In the genomic region with DNA sequence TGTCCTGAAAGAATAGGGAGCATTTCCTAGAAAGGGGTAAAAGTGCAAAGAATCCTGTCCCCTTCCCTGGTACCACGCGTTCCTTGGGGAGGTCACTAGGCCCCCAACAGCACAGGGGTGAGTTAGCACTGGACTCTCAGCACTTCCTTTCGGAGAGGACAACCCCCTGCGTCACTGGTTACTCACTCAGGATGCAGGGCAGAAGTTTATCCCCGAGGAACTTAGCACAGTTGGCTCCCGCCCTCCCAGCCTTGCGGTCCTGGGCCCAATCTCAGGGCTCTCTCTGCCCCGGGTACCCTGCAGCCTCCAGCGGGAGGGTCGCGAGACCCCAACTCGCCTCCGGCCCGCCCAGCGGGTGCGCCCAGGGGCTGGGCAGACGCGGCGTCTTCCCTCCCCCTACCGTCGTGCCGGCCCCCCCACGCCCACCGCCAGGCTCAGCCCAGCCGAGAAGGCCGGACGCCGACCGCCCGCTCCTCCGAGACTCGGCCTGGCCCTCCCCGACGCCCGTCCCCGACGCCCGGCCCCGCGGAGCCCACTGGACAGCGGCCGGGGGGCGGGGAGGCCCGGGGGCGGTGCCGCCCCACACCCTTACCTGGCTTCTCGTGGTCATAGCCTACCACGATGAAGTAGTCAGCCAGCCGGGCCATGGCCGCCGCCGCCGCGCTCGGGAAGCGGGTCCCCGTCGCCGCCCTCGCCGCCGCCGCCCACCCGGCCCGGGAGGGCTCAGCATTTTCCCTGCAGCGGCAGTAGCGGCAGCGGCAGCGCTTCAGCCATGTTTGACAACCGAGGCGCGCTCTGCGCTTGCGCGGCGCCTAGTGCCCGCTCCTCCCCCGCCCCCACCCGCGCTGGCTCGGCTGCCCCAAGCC, we compare ENCODE assay signal across 8 cellular contexts. TPM values are rescaled to one million over a fixed set of nuclear protein-coding genes. Genes with fewer than 3 reads are reported as not detected.
DNase-seq lines count a peak whose midpoint lies in the region; ATAC-seq, FAIRE-seq and TF ChIP-seq lines count a peak whose summit lies in the region.

Gene SBF2 (minus strand): TSS at position 797 of the 866 bp plus-strand sequence. CDS start 150 bp downstream, at position 647.

- TF ChIP-seq CTCF in A549 (IDR thresholded peaks at IDR 0.05) = no peak

- DNase-seq in A549 (ENCODE audit: low read depth in 1 of 2, low spot score in 1 of 2) (peak; percentile 89 to 90), HTR-8/SVneo (ENCODE audit: insufficient read length, low spot score) (no peak), RKO (ENCODE audit: low spot score) (peak; percentile 97), activated gamma-delta T cell treated with Interleukin-2 at 50 U/mL for 16 hours (peak; percentile 76), fibroblast of the conjunctiva (ENCODE audit: low read depth) (peak; percentile 81)
- peak; percentile 80 for DNase-seq in natural killer cell treated with Interleukin-12 subunit alpha and Interleukin-12 subunit beta and Interleukin-15 and Interleukin-18, amount 100 ng/mL, for 72 hours (ENCODE audit: low spot score)
- DNase-seq in stimulated activated naive CD8-positive, alpha-beta T cell treated with anti-CD3 and anti-CD28 coated beads, Interleukin-15, amount 100 ng/mL, for 72 hours = peak; percentile 74 to 78

- POLR2A ChIA-PET in A549 (lab: Yijun Ruan, JAX) = interaction anchor here (1.4 kb wide), 1 partner anchor 11 kb away, joined by 15 read pairs; the partner anchor contains the start of gene ADM

- peak within 1 kb of the TSS; percentile 82 for H3K4me2 ChIP-seq in A549

- H3K36me3 Mint-ChIP-seq in natural killer cell treated with Interleukin-12 subunit alpha and Interleukin-12 subunit beta and Interleukin-15 and Interleukin-18, amount 100 ng/mL, for 72 hours = peaks cover 5% of the 10 kb centered on the region

- TF ChIP-seq RAD21 in A549 (conservative IDR thresholded peaks at IDR 0.05 in 1 of 2, IDR thresholded peaks at IDR 0.05 in 1 of 2) = peak in 1 of 2 experiments; percentile 4; a peak in 1 of 5 replicates

- H3K27ac Mint-ChIP-seq in natural killer cell treated with Interleukin-12 subunit alpha and Interleukin-12 subunit beta and Interleukin-15 and Interleukin-18, amount 100 ng/mL, for 72 hours = peak within 1 kb of the TSS; percentile 38 to 50
- peak within 1 kb of the TSS in 1 of 2 donors; percentile 1 for H3K27ac Mint-ChIP-seq in stimulated activated naive CD8-positive, alpha-beta T cell treated with anti-CD3 and anti-CD28 coated beads, Interleukin-15, amount 100 ng/mL, for 72 hours

- H3K4me3 Mint-ChIP-seq in natural killer cell treated with Interleukin-12 subunit alpha and Interleukin-12 subunit beta and Interleukin-15 and Interleukin-18, amount 100 ng/mL, for 72 hours = peak within 1 kb of the TSS; percentile 84
- peak within 1 kb of the TSS; percentile 78 to 82 for H3K4me3 Mint-ChIP-seq in stimulated activated naive CD8-positive, alpha-beta T cell treated with anti-CD3 and anti-CD28 coated beads, Interleukin-15, amount 100 ng/mL, for 72 hours

- peaks cover 28 to 34% of the 10 kb centered on the region in 2 donors for H3K27me3 Mint-ChIP-seq in natural killer cell treated with Interleukin-12 subunit alpha and Interleukin-12 subunit beta and Interleukin-15 and Interleukin-18, amount 100 ng/mL, for 72 hours
- H3K27me3 Mint-ChIP-seq in stimulated activated naive CD8-positive, alpha-beta T cell treated with anti-CD3 and anti-CD28 coated beads, Interleukin-15, amount 100 ng/mL, for 72 hours = peaks cover 28% of the 10 kb centered on the region

- H3K4me1 ChIP-seq in A549 = peaks cover 27% of the 10 kb centered on the region

- peaks cover 33 to 34% of the 10 kb centered on the region in 2 donors for H3K4me1 Mint-ChIP-seq in natural killer cell treated with Interleukin-12 subunit alpha and Interleukin-12 subunit beta and Interleukin-15 and Interleukin-18, amount 100 ng/mL, for 72 hours (ENCODE audit: low read depth in 2 of 2)
- peaks cover 46% of the 10 kb centered on the region for H3K4me1 Mint-ChIP-seq in stimulated activated naive CD8-positive, alpha-beta T cell treated with anti-CD3 and anti-CD28 coated beads, Interleukin-15, amount 100 ng/mL, for 72 hours

- peak within 1 kb of the TSS; percentile 75 for H3K4me3 ChIP-seq in A549

- TF ChIP-seq POLR2A in A549 (IDR thresholded peaks at IDR 0.05; ENCODE audit: low read length) = peak; percentile 63

- CTCF ChIA-PET in A549 (lab: Yijun Ruan, JAX) = interaction anchor here (1.4 kb wide), 1 partner anchor 8 kb away, joined by 3 read pairs; no protein-coding TSS in a partner anchor

- no peak for FAIRE-seq in A549 (lab: Jason Lieb, UNC)
- FAIRE-seq in HTR-8/SVneo (lab: Jason Lieb, UNC) = peak; percentile 78

- H3K27ac ChIP-seq in A549 = peak within 1 kb of the TSS; percentile 95 to 96

- H3K9me3 ChIP-seq in A549 = no peaks in the 10 kb centered on the region

- ATAC-seq in A549 (peak; percentile 91), GM18861 (IDR thresholded peaks at IDR 0.05; ENCODE audit: unreplicated experiment) (peak; percentile 34)
- peak; percentile 75 to 85 for ATAC-seq in natural killer cell treated with Interleukin-12 subunit alpha and Interleukin-12 subunit beta and Interleukin-15 and Interleukin-18, amount 100 ng/mL, for 72 hours
- peak; percentile 53 for ATAC-seq in stimulated activated naive CD8-positive, alpha-beta T cell treated with anti-CD3 and anti-CD28 coated beads, Interleukin-15, amount 100 ng/mL, for 72 hours

- no peaks in the 10 kb centered on the region for H3K9me3 Mint-ChIP-seq in natural killer cell treated with Interleukin-12 subunit alpha and Interleukin-12 subunit beta and Interleukin-15 and Interleukin-18, amount 100 ng/mL, for 72 hours
- H3K9me3 Mint-ChIP-seq in stimulated activated naive CD8-positive, alpha-beta T cell treated with anti-CD3 and anti-CD28 coated beads, Interleukin-15, amount 100 ng/mL, for 72 hours = no peaks in the 10 kb centered on the region

- no peak for TF ChIP-seq EP300 in A549 (IDR thresholded peaks at IDR 0.05)

- 0% methylated on average over 7 of the region's 81 CpGs for WGBS in A549 (ENCODE audit: missing lambda C conversion rate)

TF ChIP-seq in A549, 52 proteins besides CTCF, POLR2A, EP300 and RAD21 (continues in another document):
- TF ChIP-seq NFE2L2 (conservative IDR thresholded peaks at IDR 0.05; ENCODE audit: low read length) = no peak
- no peak for TF ChIP-seq TP53 (CRISPR knock-in tag; IDR thresholded peaks at IDR 0.05)
- TF ChIP-seq RFX5 (IDR thresholded peaks at IDR 0.05) = peak; percentile 89
- no peak for TF ChIP-seq FOSL2 (IDR thresholded peaks at IDR 0.05)
- TF ChIP-seq FOSL2 (CRISPR knock-in tag; IDR thresholded peaks at IDR 0.05) = peak; percentile 66
- TF ChIP-seq, protein P1, sequence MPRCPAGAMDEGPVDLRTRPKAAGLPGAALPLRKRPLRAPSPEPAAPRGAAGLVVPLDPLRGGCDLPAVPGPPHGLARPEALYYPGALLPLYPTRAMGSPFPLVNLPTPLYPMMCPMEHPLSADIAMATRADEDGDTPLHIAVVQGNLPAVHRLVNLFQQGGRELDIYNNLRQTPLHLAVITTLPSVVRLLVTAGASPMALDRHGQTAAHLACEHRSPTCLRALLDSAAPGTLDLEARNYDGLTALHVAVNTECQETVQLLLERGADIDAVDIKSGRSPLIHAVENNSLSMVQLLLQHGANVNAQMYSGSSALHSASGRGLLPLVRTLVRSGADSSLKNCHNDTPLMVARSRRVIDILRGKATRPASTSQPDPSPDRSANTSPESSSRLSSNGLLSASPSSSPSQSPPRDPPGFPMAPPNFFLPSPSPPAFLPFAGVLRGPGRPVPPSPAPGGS (IDR thresholded peaks at IDR 0.05) = peak; percentile 39; the same call in 1 of the 3 replicates
- no peak; the same call in 1 of the 2 replicates for TF ChIP-seq MAZ (IDR thresholded peaks at IDR 0.05; ENCODE audit: borderline replicate concordance, low read depth, low read length)
- TF ChIP-seq CHD2 (IDR thresholded peaks at IDR 0.05; ENCODE audit: low read length, partially characterized antibody) = peak; percentile 42
- no peak for TF ChIP-seq MAFK (IDR thresholded peaks at IDR 0.05; ENCODE audit: partially characterized antibody)
- peak; percentile 63; the same call in 1 of the 2 replicates for TF ChIP-seq PHF8 (IDR thresholded peaks at IDR 0.05; ENCODE audit: borderline replicate concordance, low read depth)
- no peak for TF ChIP-seq SREBF2 (IDR thresholded peaks at IDR 0.05)
- TF ChIP-seq, protein P2, sequence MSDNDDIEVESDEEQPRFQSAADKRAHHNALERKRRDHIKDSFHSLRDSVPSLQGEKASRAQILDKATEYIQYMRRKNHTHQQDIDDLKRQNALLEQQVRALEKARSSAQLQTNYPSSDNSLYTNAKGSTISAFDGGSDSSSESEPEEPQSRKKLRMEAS (IDR thresholded peaks at IDR 0.05) = peak; percentile 39; the same call in 1 of the 2 replicates

RNA-seq across cellular contexts. Expression of gene SBF2, which starts in this region (rescaled TPM):
- 49.6 and 59.0 TPM in 2 replicates for polyA plus RNA-seq in A549 (2011; rRNA removed)
- polyA plus RNA-seq in A549 (2012; cell fraction: cytosol; rRNA removed) = 12.9 and 14.6 TPM in 2 replicates
- polyA plus RNA-seq in A549 (2012; cell fraction: nucleus; rRNA removed) = 15.8 and 20.3 TPM in 2 replicates
- 11.1 to 12.5 TPM (median 11.9 TPM) in 3 replicates for polyA plus RNA-seq in A549 (2017; fragmentation: RNase III; extraction: RNeasy Plus Mini Kit Qiagen cat#74134 plus additional on column Dnase treatment)
- polyA minus RNA-seq in A549 (2011; rRNA and poly(A)+ RNA removed) = 62.9 and 71.0 TPM in 2 replicates
- total RNA-seq in natural killer cell treated with Interleukin-12 subunit alpha and Interleukin-12 subunit beta and Interleukin-15 and Interleukin-18, amount 100 ng/mL, for 72 hours = 10 to 100 TPM; 15.4 to 20.4 TPM

Comparison
In these comparisons a context has a peak if more than half of its experiments do, and no peak if none do; other contexts are left out.
1. ATAC-seq: peak in every context shown above with its lines; median percentile 91 in A549; 80 in natural killer cell treated with Interleukin-12 subunit alpha and Interleukin-12 subunit beta and Interleukin-15 and Interleukin-18, amount 100 ng/mL, for 72 hours; 53 in stimulated activated naive CD8-positive, alpha-beta T cell treated with anti-CD3 and anti-CD28 coated beads, Interleukin-15, amount 100 ng/mL, for 72 hours; 34 in GM18861.